Comparison of ENCODE assay signal across 34 cellular contexts in genomic region chr1:168626326-168626725, GRCh38. TPM values are rescaled to one million over a fixed set of nuclear protein-coding genes. Genes with fewer than 3 reads are reported as not detected.
DNase-seq lines count a peak whose midpoint lies in the region; FAIRE-seq and TF ChIP-seq lines count a peak whose summit lies in the region.
"Had no signal": no experiment of that assay in that cellular context is flagged by ENCODE, and none has a peak within 500 bp of the region (broad histone marks: within the 10 kb centered on the region; RNA-seq: fewer than 3 reads in every experiment).

No MANE protein-coding gene starts in this region.

- H3K27ac Mint-ChIP-seq in astrocyte (ENCODE audit: unreplicated experiment) (no peak overlapping the region), glutamatergic neuron (ENCODE audit: unreplicated experiment) (no peak overlapping the region)
- H3K27ac Mint-ChIP-seq: activated CD8-positive, alpha-beta T cell treated with anti-CD3 and anti-CD28 coated beads, Interleukin-2, amount 10 ng/mL, durations not matched to agents 7 days and 5 days; activated naive CD4-positive, alpha-beta T cell treated with anti-CD3 and anti-CD28 coated beads, Interleukin-2, amount 50 U/mL, for 72 hours; immature natural killer cell; stimulated activated naive CD8-positive, alpha-beta T cell treated with anti-CD3 and anti-CD28 coated beads, Interleukin-15, amount 100 ng/mL, for 72 hours had no signal

- no peaks in the 10 kb centered on the region for H4K20me1 ChIP-seq in astrocyte (ENCODE audit: insufficient read depth, low read length)

- no peak overlapping the region for H2AFZ ChIP-seq in astrocyte (ENCODE audit: low read depth, low read length)
- H2AFZ ChIP-seq: PC-9 had no signal

- DNase-seq in Kasumi-1 (lab: John Stamatoyannopoulos, UW) (peak; percentile 29 to 39), NOMO-1 treated with DMSO at 0.1 percent for 48 hours (lab: John Stamatoyannopoulos, UW; ENCODE audit: unreplicated experiment) (peak; percentile 90), astrocyte (ENCODE audit: low read depth) (peak; percentile 17), renal cortical epithelial cell (ENCODE audit: low read depth) (peak; percentile 31), glutamatergic neuron (no peak), GM12892 (ENCODE audit: insufficient read length) (no peak), HAP-1 (ENCODE audit: low spot score in 2 of 2) (no peak)
- DNase-seq: activated CD4-positive, alpha-beta T cell treated with anti-CD3 and anti-CD28 coated beads for 4 hours; activated CD8-positive, alpha-beta T cell treated with anti-CD3 and anti-CD28 coated beads, Interleukin-2, amount 10 ng/mL, durations not matched to agents 7 days and 5 days; amygdala; BE2C; EL; immature natural killer cell; Karpas-422; left cardiac atrium; mesenchymal stem cell; NCI-H1092; NCI-H187; NCI-H2171 treated with DMSO at 0.1 percent for 48 hours; NCI-H510A; pancreas; PC-9; stimulated activated naive CD8-positive, alpha-beta T cell treated with anti-CD3 and anti-CD28 coated beads, Interleukin-15, amount 100 ng/mL, for 72 hours; T-helper 9 cell; thyroid gland; WERI-Rb-1 had no signal

- no peak for TF ChIP-seq POLR2A in GM12892 (IDR thresholded peaks at IDR 0.05; ENCODE audit: low read depth, low read length)

- H3K4me1 ChIP-seq in astrocyte (ENCODE audit: insufficient read depth, low read length) (peaks cover 16% of the 10 kb centered on the region), HAP-1 (no peaks in the 10 kb centered on the region)
- H3K4me1 ChIP-seq: breast epithelium, pancreas had no signal

- H3K9me3 ChIP-seq in astrocyte (ENCODE audit: insufficient read depth, low read depth, low read length) (no peaks in the 10 kb centered on the region), HAP-1 (no peaks in the 10 kb centered on the region)
- H3K9me3 ChIP-seq: BE2C, breast epithelium, pancreas, right atrium auricular region, thyroid gland had no signal

- H3K79me2 ChIP-seq in astrocyte (ENCODE audit: insufficient read depth, low read length) = no peaks in the 10 kb centered on the region

- H3K9me3 Mint-ChIP-seq in astrocyte (ENCODE audit: unreplicated experiment) (no peaks in the 10 kb centered on the region), glutamatergic neuron (ENCODE audit: unreplicated experiment) (no peaks in the 10 kb centered on the region)
- H3K9me3 Mint-ChIP-seq: activated naive CD4-positive, alpha-beta T cell treated with anti-CD3 and anti-CD28 coated beads, Interleukin-2, amount 50 U/mL, for 72 hours; immature natural killer cell; neural crest cell; stimulated activated naive CD8-positive, alpha-beta T cell treated with anti-CD3 and anti-CD28 coated beads, Interleukin-15, amount 100 ng/mL, for 72 hours had no signal

- no peaks in the 10 kb centered on the region for H3K27me3 Mint-ChIP-seq in astrocyte (ENCODE audit: low read depth, unreplicated experiment)
- H3K27me3 Mint-ChIP-seq in glutamatergic neuron (ENCODE audit: unreplicated experiment) = peaks cover 4% of the 10 kb centered on the region
- H3K27me3 Mint-ChIP-seq: stimulated activated naive CD8-positive, alpha-beta T cell treated with anti-CD3 and anti-CD28 coated beads, Interleukin-15, amount 100 ng/mL, for 72 hours had no signal

- no peak overlapping the region for H3K9ac ChIP-seq in astrocyte (ENCODE audit: low read length)

- no peaks in the 10 kb centered on the region for H3K36me3 ChIP-seq in astrocyte (ENCODE audit: insufficient read depth, low read length)
- no peaks in the 10 kb centered on the region for H3K36me3 ChIP-seq in HAP-1 (replicated peaks)
- H3K36me3 ChIP-seq: BE2C, breast epithelium, pancreas, right atrium auricular region, thyroid gland, WERI-Rb-1 had no signal

- no peaks in the 10 kb centered on the region for H3K27me3 ChIP-seq in astrocyte (ENCODE audit: insufficient read depth, low read length)
- H3K27me3 ChIP-seq in HAP-1 (ENCODE audit: low read depth) = no peaks in the 10 kb centered on the region; the same call in 1 of the 2 replicates
- H3K27me3 ChIP-seq: BE2C, breast epithelium, pancreas, right atrium auricular region, thyroid gland had no signal

- no peak for FAIRE-seq in astrocyte (lab: Jason Lieb, UNC)
- FAIRE-seq in GM12892 (lab: Jason Lieb, UNC) = no peak
- FAIRE-seq: GM18507, H54, pancreas had no signal

- in situ Hi-C loops in HAP-1 (cut with MboI; ENCODE audit: low sequenced_read_pairs) = no loop called here

- H3K4me2 ChIP-seq in astrocyte (ENCODE audit: low read length) = no peak overlapping the region
- H3K4me2 ChIP-seq: PC-9 had no signal

- no peak overlapping the region for H3K27ac ChIP-seq in astrocyte (ENCODE audit: low read depth, low read length)
- H3K27ac ChIP-seq: breast epithelium, epithelial cell of prostate, pancreas, PC-9, right atrium auricular region, WERI-Rb-1 had no signal

- H3K4me1 Mint-ChIP-seq in astrocyte (ENCODE audit: low read depth, unreplicated experiment) (peaks cover 31% of the 10 kb centered on the region), glutamatergic neuron (ENCODE audit: low read depth, unreplicated experiment) (peaks cover 2% of the 10 kb centered on the region)
- H3K4me1 Mint-ChIP-seq: immature natural killer cell; neural crest cell; stimulated activated naive CD8-positive, alpha-beta T cell treated with anti-CD3 and anti-CD28 coated beads, Interleukin-15, amount 100 ng/mL, for 72 hours had no signal

- H3K36me3 Mint-ChIP-seq in astrocyte (ENCODE audit: low read depth, unreplicated experiment) (no peaks in the 10 kb centered on the region), glutamatergic neuron (ENCODE audit: unreplicated experiment) (no peaks in the 10 kb centered on the region)
- H3K36me3 Mint-ChIP-seq: activated naive CD4-positive, alpha-beta T cell treated with anti-CD3 and anti-CD28 coated beads, Interleukin-2, amount 50 U/mL, for 72 hours; immature natural killer cell had no signal

- TF ChIP-seq CTCF in astrocyte (IDR thresholded peaks at IDR 0.05; ENCODE audit: insufficient read depth, low read depth, low read length) (no peak), glutamatergic neuron (IDR thresholded peaks at IDR 0.05; ENCODE audit: partially characterized antibody, unreplicated experiment) (no peak)

- no peak overlapping the region for H3K4me3 Mint-ChIP-seq in astrocyte (ENCODE audit: unreplicated experiment)
- no peak overlapping the region for H3K4me3 Mint-ChIP-seq in glutamatergic neuron (ENCODE audit: unreplicated experiment)
- H3K4me3 Mint-ChIP-seq: activated CD8-positive, alpha-beta T cell treated with anti-CD3 and anti-CD28 coated beads, Interleukin-2, amount 10 ng/mL, durations not matched to agents 7 days and 5 days; immature natural killer cell; neural crest cell; stimulated activated naive CD8-positive, alpha-beta T cell treated with anti-CD3 and anti-CD28 coated beads, Interleukin-15, amount 100 ng/mL, for 72 hours had no signal

- H3K4me3 ChIP-seq in astrocyte (ENCODE audit: insufficient read depth, low read depth, low read length) (no peak overlapping the region), HAP-1 (no peak overlapping the region)
- H3K4me3 ChIP-seq: breast epithelium, pancreas, PC-9, right atrium auricular region, thyroid gland had no signal

RNA-seq across cellular contexts. Expression of gene XCL1, which starts 49.9 kb away (rescaled TPM):
- total RNA-seq in astrocyte (not detected in 2 replicates), renal cortical epithelial cell (not detected in 2 replicates), glutamatergic neuron (ENCODE audit: unreplicated experiment) (not detected)
- 2.0 TPM for polyA plus RNA-seq in GM12892 (2012; ENCODE audit: missing spikeins)
- total RNA-seq: glomerular endothelial cell, neural crest cell, PC-9 had no signal

Comparison
In these comparisons a context has a peak if more than half of its experiments do, and no peak if none do; other contexts are left out.
1. DNase-seq: peak in Kasumi-1 (2 of 2), NOMO-1 treated with DMSO at 0.1 percent for 48 hours (single experiment), astrocyte (single experiment) and renal cortical epithelial cell (single experiment); none in glutamatergic neuron (single experiment), GM12892 (single experiment) and HAP-1 (0 of 2).